ENCODE assay signal across 8 cellular contexts in genomic region chr11:73875840-73876239, GRCh38. TPM values are rescaled to one million over a fixed set of nuclear protein-coding genes. Genes with fewer than 3 reads are reported as not detected.
DNase-seq lines count a peak whose midpoint lies in the region; ATAC-seq and TF ChIP-seq lines count a peak whose summit lies in the region.

No MANE protein-coding gene starts in this region.

- no peaks in the 10 kb centered on the region for H4K20me1 ChIP-seq in smooth muscle cell (ENCODE audit: low read depth)

- peaks cover 23% of the 10 kb centered on the region for H3K79me2 ChIP-seq in smooth muscle cell (ENCODE audit: low read depth)

- peak overlapping the region; percentile 91 for H3K4me2 ChIP-seq in smooth muscle cell

- H3K27ac Mint-ChIP-seq in T-helper 17 cell = peak overlapping the region; percentile 99

- no peaks in the 10 kb centered on the region for H3F3A ChIP-seq in smooth muscle cell (ENCODE audit: low read depth)

- no peaks in the 10 kb centered on the region for H3K9me3 ChIP-seq in T-helper 17 cell (ENCODE audit: control insufficient read depth, low read length, poor library complexity, severe bottlenecking)
- no peaks in the 10 kb centered on the region for H3K9me3 ChIP-seq in smooth muscle cell (replicated peaks; ENCODE audit: low read depth)

- TF ChIP-seq CTCF in foreskin keratinocyte (conservative IDR thresholded peaks at IDR 0.05) (no peak), smooth muscle cell (IDR thresholded peaks at IDR 0.05; ENCODE audit: borderline replicate concordance, insufficient read depth, poor library complexity, severe bottlenecking) (no peak), omental fat pad (IDR thresholded peaks at IDR 0.05) (no peak)

- H3K4me3 Mint-ChIP-seq in T-helper 17 cell = peak overlapping the region; percentile 100

- peak; percentile 17 for DNase-seq in NCI-H146 (lab: John Stamatoyannopoulos, UW)
- DNase-seq in NCI-H146 treated with DMSO at 0.1 percent for 48 hours (lab: John Stamatoyannopoulos, UW; ENCODE audit: unreplicated experiment) = no peak
- no peak for DNase-seq in T-helper 17 cell
- no peak for DNase-seq in foreskin keratinocyte
- no peak for DNase-seq in smooth muscle cell (lab: John Stamatoyannopoulos, UW; ENCODE audit: unreplicated experiment)
- DNase-seq in NCI-H446 treated with DMSO at 0.1 percent for 48 hours (lab: John Stamatoyannopoulos, UW) = no peak
- no peak for DNase-seq in activated gamma-delta T cell (lab: John Stamatoyannopoulos, UW)
- no peak for DNase-seq in omental fat pad (ENCODE audit: low spot score)

- H3K4me1 Mint-ChIP-seq in T-helper 17 cell = peaks cover 30% of the 10 kb centered on the region

- peak overlapping the region; percentile 91 for H2AFZ ChIP-seq in smooth muscle cell (ENCODE audit: low read depth)

- peak overlapping the region; percentile 67 for H3K9ac ChIP-seq in smooth muscle cell (ENCODE audit: low read depth)

- peaks cover 6% of the 10 kb centered on the region for H3K36me3 ChIP-seq in smooth muscle cell (ENCODE audit: low read depth)

- ATAC-seq in T-helper 17 cell (no peak), foreskin keratinocyte (no peak), omental fat pad (ENCODE audit: low FRiP score) (no peak)

- H3K4me1 ChIP-seq in foreskin keratinocyte (peaks cover 5% of the 10 kb centered on the region), smooth muscle cell (ENCODE audit: low read depth) (peaks cover 14% of the 10 kb centered on the region)

- H3K27me3 ChIP-seq in foreskin keratinocyte = no peaks in the 10 kb centered on the region
- H3K27me3 ChIP-seq in smooth muscle cell (ENCODE audit: low read depth) = no peaks in the 10 kb centered on the region

- H3K27ac ChIP-seq in foreskin keratinocyte (peak overlapping the region; percentile 80), smooth muscle cell (ENCODE audit: low read depth) (peak overlapping the region; percentile 81)

- peak overlapping the region; percentile 67 for H3K4me3 ChIP-seq in smooth muscle cell

- no peaks in the 10 kb centered on the region for H3K27me3 Mint-ChIP-seq in T-helper 17 cell

- H3K36me3 Mint-ChIP-seq in T-helper 17 cell (ENCODE audit: low read depth) = peaks cover 6% of the 10 kb centered on the region

- WGBS in smooth muscle cell (ENCODE audit: low lambda C conversion rate) = 30% methylated on average over 8 of the region's 8 CpGs

RNA-seq across cellular contexts. Expression of gene COA4, which starts 0.8 kb away (rescaled TPM):
- total RNA-seq in T-helper 17 cell (10 to 100 TPM; 26.8 to 28.7 TPM), foreskin keratinocyte (75.8 and 77.2 TPM in 2 replicates), smooth muscle cell (52.4 and 54.0 TPM in 2 replicates), omental fat pad (10 to 100 TPM; 51.9 to 92.0 (median 75.7) TPM)
- polyA plus RNA-seq in foreskin keratinocyte (101 and 108 TPM in 2 replicates), smooth muscle cell (44.1 and 50.6 TPM in 2 replicates)

RNA-seq across cellular contexts. Expression of gene PAAF1, which starts 1.0 kb away (rescaled TPM):
- total RNA-seq in T-helper 17 cell (10 to 100 TPM; 11.4 to 14.8 TPM), foreskin keratinocyte (12.0 and 16.1 TPM in 2 replicates), smooth muscle cell (10.8 and 11.9 TPM in 2 replicates), omental fat pad (10 to 100 TPM in 1 of 4 donors, 1 to 10 TPM in 3; 7.1 to 11.4 (median 9.7) TPM)
- polyA plus RNA-seq in foreskin keratinocyte (16.3 and 23.2 TPM in 2 replicates), smooth muscle cell (27.6 and 34.9 TPM in 2 replicates)
